8 cellular contexts compared by ENCODE assay signal in genomic region chr18:24176727-24177416, GRCh38. TPM values are rescaled to one million over a fixed set of nuclear protein-coding genes. Genes with fewer than 3 reads are reported as not detected.
A peak's percentile ranks its signal among the peaks of the same experiment; 100 is the strongest.
DNase-seq lines count a peak whose midpoint lies in the region; ATAC-seq and TF ChIP-seq lines count a peak whose summit lies in the region.

No MANE protein-coding gene starts in this region.

- H3K4me1 ChIP-seq in GM23338 (ENCODE audit: insufficient read depth) = no peaks in the 10 kb centered on the region
- no peaks in the 10 kb centered on the region for H3K4me1 ChIP-seq in colonic mucosa

- no peak overlapping the region for H3K4me3 Mint-ChIP-seq in GM23338
- peak overlapping the region; percentile 80 to 85 for H3K4me3 Mint-ChIP-seq in stimulated activated naive B cell treated with anti-CD40 and anti-IgM and Interleukin-4, amounts not matched to agents 10 μg/mL and 1 μg/mL and 100 μg/mL, for 72 hours

- no peaks in the 10 kb centered on the region for H3K9me3 Mint-ChIP-seq in GM23338
- no peaks in the 10 kb centered on the region for H3K9me3 Mint-ChIP-seq in stimulated activated naive B cell treated with anti-CD40 and anti-IgM and Interleukin-4, amounts not matched to agents 10 μg/mL and 1 μg/mL and 100 μg/mL, for 72 hours

- TF ChIP-seq CTCF in GM23338 (conservative IDR thresholded peaks at IDR 0.05; ENCODE audit: low read depth in 2 of 2) = peak; percentile 88 to 93
- peak; percentile 60 for TF ChIP-seq CTCF in colonic mucosa (IDR thresholded peaks at IDR 0.05)

- 0 out of 2 replicates have a peak overlapping the region, but pooled peaks have one; percentile 21 for H3K27ac ChIP-seq in GM23338 (ENCODE audit: low read depth)
- no peak overlapping the region for H3K27ac ChIP-seq in colonic mucosa

- H3K9me2 ChIP-seq in GM23338 (ENCODE audit: insufficient read depth) = no peaks in the 10 kb centered on the region

- H3K4me1 Mint-ChIP-seq in GM23338 = peaks cover 9% of the 10 kb centered on the region; the same call in 2 of the 3 replicates
- peaks cover 22 to 23% of the 10 kb centered on the region in 2 donors for H3K4me1 Mint-ChIP-seq in stimulated activated naive B cell treated with anti-CD40 and anti-IgM and Interleukin-4, amounts not matched to agents 10 μg/mL and 1 μg/mL and 100 μg/mL, for 72 hours

- H3K79me2 ChIP-seq in GM23338 (replicated peaks; ENCODE audit: insufficient read depth) = no peaks in the 10 kb centered on the region

- H3F3A ChIP-seq in GM23338 (replicated peaks; ENCODE audit: low read depth) = no peaks in the 10 kb centered on the region

- no peak overlapping the region for H3K4me2 ChIP-seq in GM23338

- H3K36me3 ChIP-seq in GM23338 (ENCODE audit: insufficient read depth) (no peaks in the 10 kb centered on the region; the same call in 1 of the 2 replicates), colonic mucosa (no peaks in the 10 kb centered on the region)

- H3K4me3 ChIP-seq in GM23338 = no peak overlapping the region
- H3K4me3 ChIP-seq in colonic mucosa = no peak overlapping the region

- no peak overlapping the region for H3K9ac ChIP-seq in colonic mucosa (ENCODE audit: low read depth in 2 of 2, low read length in 2 of 2)

- 0 out of 2 replicates have a peak overlapping the region, but pooled peaks have one; percentile 64 for H3K27ac Mint-ChIP-seq in GM23338
- H3K27ac Mint-ChIP-seq in stimulated activated naive B cell treated with anti-CD40 and anti-IgM and Interleukin-4, amounts not matched to agents 10 μg/mL and 1 μg/mL and 100 μg/mL, for 72 hours = peak overlapping the region; percentile 96

- H3K27me3 Mint-ChIP-seq in GM23338 (ENCODE audit: insufficient read depth, low read depth, poor library complexity) = no peaks in the 10 kb centered on the region
- H3K27me3 Mint-ChIP-seq in stimulated activated naive B cell treated with anti-CD40 and anti-IgM and Interleukin-4, amounts not matched to agents 10 μg/mL and 1 μg/mL and 100 μg/mL, for 72 hours = no peaks in the 10 kb centered on the region

- ATAC-seq in GM23338 = peak; percentile 95
- ATAC-seq in stimulated activated naive B cell treated with anti-CD40 and anti-IgM and Interleukin-4, amounts not matched to agents 10 μg/mL and 1 μg/mL and 100 μg/mL, for 72 hours (replicated peaks) = peak; percentile 95 to 96

- no peaks in the 10 kb centered on the region for H3K9me3 ChIP-seq in colonic mucosa

- H3K36me3 Mint-ChIP-seq in GM23338 (ENCODE audit: low read depth) = peaks cover 22% of the 10 kb centered on the region; the same call in 2 of the 3 replicates
- peaks cover 0 to 8% of the 10 kb centered on the region in 2 donors for H3K36me3 Mint-ChIP-seq in stimulated activated naive B cell treated with anti-CD40 and anti-IgM and Interleukin-4, amounts not matched to agents 10 μg/mL and 1 μg/mL and 100 μg/mL, for 72 hours

- no peaks in the 10 kb centered on the region for H4K20me1 ChIP-seq in GM23338 (replicated peaks; ENCODE audit: insufficient read depth)

- intact Hi-C loops in colonic mucosa (cut with DNase I) = loop anchor here (5.0 kb wide), 1 partner anchor 310 kb away; no protein-coding TSS in a partner anchor

- H3K27me3 ChIP-seq in GM23338 (ENCODE audit: insufficient read depth) (no peaks in the 10 kb centered on the region), colonic mucosa (no peaks in the 10 kb centered on the region)

- H2AFZ ChIP-seq in GM23338 = no peak overlapping the region

- DNase-seq in NOMO-1 treated with DMSO at 0.1 percent for 48 hours (lab: John Stamatoyannopoulos, UW; ENCODE audit: unreplicated experiment) = peak; percentile 24
- no peak for DNase-seq in NOMO-1 (lab: John Stamatoyannopoulos, UW; ENCODE audit: unreplicated experiment in 2 of 2)
- peak; percentile 94 for DNase-seq in GM23338 (ENCODE audit: low spot score)
- DNase-seq in LHCN-M2 (ENCODE audit: low read depth) = peak; percentile 43
- peak; percentile 14 for DNase-seq in T-helper 9 cell
- DNase-seq in colonic mucosa = peak; percentile 72
- peak; percentile 59 to 60 for DNase-seq in lung microvascular endothelial cell (ENCODE audit: low read depth in 2 of 2)
- DNase-seq in stimulated activated naive B cell treated with anti-CD40 and anti-IgM and Interleukin-4, amounts not matched to agents 10 μg/mL and 1 μg/mL and 100 μg/mL, for 72 hours = peak; percentile 75

TF ChIP-seq in GM23338, 12 proteins besides CTCF, POLR2A, EP300 and RAD21:
- peak; percentile 26; the same call in 1 of the 2 replicates for TF ChIP-seq CREB1 (CRISPR knock-in tag; IDR thresholded peaks at IDR 0.05; ENCODE audit: low read depth)
- no peak for TF ChIP-seq ZNF114 (CRISPR knock-in tag; IDR thresholded peaks at IDR 0.05)

RNA-seq across cellular contexts. Expression of gene CABYR, which starts 38.0 kb away (rescaled TPM):
- total RNA-seq in GM23338 (2014; rRNA removed; shearing (Covaris generic)) = 34.6 and 48.4 TPM in 2 replicates
- 20.2 and 24.0 TPM in 2 replicates for polyA plus RNA-seq in GM23338 (2016; fragmentation: Nextera tagmentation; extraction: Ambion mirVana)
- total RNA-seq in LHCN-M2 (2014; rRNA removed) (0.34 and 0.64 TPM in 2 replicates), colonic mucosa (1 to 10 TPM in 1 of 2 donors, not detected in 1; 1.6 TPM), lung microvascular endothelial cell (0.60 and 0.65 TPM in 2 replicates)
- 0.98 TPM for polyA plus RNA-seq in LHCN-M2 (2012)

Comparison
In these comparisons a context has a peak if more than half of its experiments do, and no peak if none do; other contexts are left out.
1. DNase-seq: peak in NOMO-1 treated with DMSO at 0.1 percent for 48 hours (single experiment), GM23338 (single experiment), LHCN-M2 (single experiment), T-helper 9 cell (single experiment), colonic mucosa (single experiment), lung microvascular endothelial cell (2 of 2) and stimulated activated naive B cell treated with anti-CD40 and anti-IgM and Interleukin-4, amounts not matched to agents 10 μg/mL and 1 μg/mL and 100 μg/mL, for 72 hours (single experiment); none in NOMO-1 (0 of 2).
2. RNA of gene CABYR, which starts 38.0 kb away (total RNA-seq): 34.6 to 48.4 TPM in GM23338; 1.6 TPM in colonic mucosa, 0.60 to 0.65 TPM in lung microvascular endothelial cell and 0.34 to 0.64 TPM in LHCN-M2; every median in the first group is over 10 times any median in the second.